10 cellular contexts compared by ENCODE assay signal in genomic region chr10:133241501-133242205, GRCh38.
DNase-seq lines count a peak whose midpoint lies in the region; ATAC-seq lines count a peak whose summit lies in the region.
"Had no signal": no experiment of that assay in that cellular context is flagged by ENCODE, and none has a peak within 500 bp of the region (broad histone marks: within the 10 kb centered on the region; RNA-seq: fewer than 3 reads in every experiment).

No MANE protein-coding gene starts in this region.

- no peak overlapping the region for H3K27ac Mint-ChIP-seq in dendritic cell treated with granulocyte-macrophage colony-stimulating factor and Interleukin-4, amounts not matched to agents 40 ng/mL and 50 ng/mL, for 4 days

- no peaks in the 10 kb centered on the region for H3K9me3 Mint-ChIP-seq in dendritic cell treated with granulocyte-macrophage colony-stimulating factor and Interleukin-4, amounts not matched to agents 40 ng/mL and 50 ng/mL, for 4 days

- H3K4me3 Mint-ChIP-seq in dendritic cell treated with granulocyte-macrophage colony-stimulating factor and Interleukin-4, amounts not matched to agents 40 ng/mL and 50 ng/mL, for 4 days = peak overlapping the region; percentile 70

- peaks cover 61% of the 10 kb centered on the region for H3K4me1 Mint-ChIP-seq in dendritic cell treated with granulocyte-macrophage colony-stimulating factor and Interleukin-4, amounts not matched to agents 40 ng/mL and 50 ng/mL, for 4 days (ENCODE audit: low read depth)

- peaks cover 73% of the 10 kb centered on the region for H3K27me3 Mint-ChIP-seq in dendritic cell treated with granulocyte-macrophage colony-stimulating factor and Interleukin-4, amounts not matched to agents 40 ng/mL and 50 ng/mL, for 4 days

- H3K36me3 Mint-ChIP-seq in dendritic cell treated with granulocyte-macrophage colony-stimulating factor and Interleukin-4, amounts not matched to agents 40 ng/mL and 50 ng/mL, for 4 days (ENCODE audit: low read depth) = peaks cover 10% of the 10 kb centered on the region

- ATAC-seq in GM18502 (IDR thresholded peaks at IDR 0.05; ENCODE audit: poor library complexity, unreplicated experiment) (peak; percentile 64), HG03571 (IDR thresholded peaks at IDR 0.05; ENCODE audit: unreplicated experiment) (peak; percentile 47), HG02642 (IDR thresholded peaks at IDR 0.05; ENCODE audit: poor library complexity, unreplicated experiment) (no peak)

- intact Hi-C loops in dendritic cell treated with granulocyte-macrophage colony-stimulating factor and Interleukin-4, amounts not matched to agents 40 ng/mL and 50 ng/mL, for 4 days (cut with micrococcal nuclease) = no loop called here

- DNase-seq in CD1c-positive myeloid dendritic cell (ENCODE audit: extremely low spot score) (peak; percentile 15), GF-D8 (lab: John Stamatoyannopoulos, UW) (no peak), SIG-M5 treated with dmso at 0.1 percent for 504 hours (lab: John Stamatoyannopoulos, UW; ENCODE audit: unreplicated experiment) (no peak)
- DNase-seq in stimulated activated CD4-positive, alpha-beta T cell treated with anti-CD3 and anti-CD28 coated beads, Interleukin-4, amount 100 ng/mL, for 1 hour = no peak
- DNase-seq: islet precursor cell, T-helper 9 cell had no signal
